ENCODE assay signal across 18 cellular contexts in the genomic region with DNA sequence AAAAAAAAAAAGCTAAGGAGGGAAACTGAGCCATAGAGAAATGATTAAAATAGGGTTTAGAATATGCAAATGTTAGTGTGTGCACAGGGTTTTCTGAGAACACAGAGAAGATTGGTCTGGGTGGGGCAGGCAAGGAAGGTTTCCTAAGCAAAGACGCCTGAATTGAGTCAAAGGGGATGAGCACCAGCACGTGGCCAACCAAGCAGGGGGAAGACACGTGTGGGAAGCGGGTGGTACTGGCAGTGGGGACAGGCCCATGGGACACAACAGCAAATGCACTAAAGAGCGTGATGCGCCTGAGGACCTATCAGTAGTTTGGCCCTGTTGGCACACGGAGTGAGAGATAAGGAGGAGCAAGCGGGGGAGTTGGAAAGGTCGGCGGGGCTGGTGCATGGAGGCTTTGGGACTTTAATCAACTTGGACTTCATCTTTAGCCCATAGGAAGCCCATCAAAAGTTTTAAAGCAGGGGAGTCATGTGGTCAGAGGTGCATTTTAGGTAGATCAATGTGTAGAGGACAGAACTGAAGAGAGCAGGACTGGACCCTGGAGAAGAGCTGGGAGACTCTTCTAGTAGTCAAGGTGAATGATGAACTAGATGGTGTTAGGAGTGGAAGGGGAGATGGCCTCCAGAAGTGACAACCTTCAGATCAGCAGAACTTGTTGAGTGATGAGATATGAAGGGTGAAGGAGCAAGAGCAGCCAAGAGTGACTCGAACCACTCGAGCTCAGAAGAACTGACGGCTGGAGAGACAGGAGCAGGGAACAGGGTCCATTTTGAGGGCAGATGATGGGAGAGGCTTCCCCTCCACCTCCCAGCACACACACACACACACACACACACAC.
"Had no signal": no experiment of that assay in that cellular context is flagged by ENCODE, and none has a peak within 500 bp of the region (broad histone marks: within the 10 kb centered on the region; RNA-seq: fewer than 3 reads in every experiment).

No MANE protein-coding gene starts in this region.

- H3K4me3 Mint-ChIP-seq: naive thymus-derived CD8-positive, alpha-beta T cell; T-helper 1 cell treated with Interleukin-12 subunit alpha and Interleukin-12 subunit beta and Interleukin-4 antibody, amounts not matched to agents 30 μg/mL and 1 μg/mL, for 36 hours had no signal

- H3K36me3 ChIP-seq: adrenal gland, heart left ventricle, sigmoid colon had no signal

- H3K27me3 ChIP-seq: adrenal gland, heart left ventricle, sigmoid colon had no signal

- H3K9me3 ChIP-seq: adrenal gland, heart left ventricle, mucosa of descending colon, psoas muscle, sigmoid colon had no signal

- H3K27ac Mint-ChIP-seq: activated T-helper 2 cell treated with anti-CD3 and anti-CD28 coated beads, Interferon-gamma antibody, Interleukin-2, Interleukin-4, amounts not matched to agents 10 μg/mL and 5 μg/mL and 100 μg/mL, durations not matched to agents 14 hours and 24 hours and 36 hours; T-helper 1 cell treated with Interleukin-12 subunit alpha and Interleukin-12 subunit beta and Interleukin-4 antibody, amounts not matched to agents 30 μg/mL and 1 μg/mL, for 36 hours had no signal

- H3K4me1 ChIP-seq: adrenal gland had no signal

- DNase-seq: activated CD4-positive, alpha-beta T cell treated with anti-CD3 and anti-CD28 coated beads, Interleukin-2, amount 50 U/mL, for 1 hour; activated CD4-positive, CD25-positive, alpha-beta regulatory T cell; activated naive CD4-positive, alpha-beta T cell treated with anti-CD3 and anti-CD28 coated beads, Interleukin-2, amount 50 U/mL, for 16 hours; adrenal gland; cerebellar nuclear complex; foreskin melanocyte; mucosa of descending colon; naive thymus-derived CD8-positive, alpha-beta T cell; nucleus accumbens; psoas muscle; sigmoid colon; stimulated activated CD4-positive, alpha-beta T cell treated with anti-CD3 and anti-CD28 coated beads, Interleukin-2, amount 100 ng/mL, for 48 hours; stimulated activated naive CD4-positive, alpha-beta T cell treated with Interleukin-2 at 50 U/mL for 16 hours had no signal

- H3K4me1 Mint-ChIP-seq: naive thymus-derived CD8-positive, alpha-beta T cell had no signal

- H3K4me3 ChIP-seq: adrenal gland, heart left ventricle, mucosa of descending colon, psoas muscle, sigmoid colon had no signal

- H3K27ac ChIP-seq: adrenal gland had no signal

- ATAC-seq: mucosa of descending colon; naive thymus-derived CD8-positive, alpha-beta T cell had no signal

- H3K36me3 Mint-ChIP-seq: naive thymus-derived CD8-positive, alpha-beta T cell had no signal

- FAIRE-seq: islet of Langerhans, TTC549 had no signal
